Comparison of ENCODE assay signal across 1 cellular context in the genomic region with DNA sequence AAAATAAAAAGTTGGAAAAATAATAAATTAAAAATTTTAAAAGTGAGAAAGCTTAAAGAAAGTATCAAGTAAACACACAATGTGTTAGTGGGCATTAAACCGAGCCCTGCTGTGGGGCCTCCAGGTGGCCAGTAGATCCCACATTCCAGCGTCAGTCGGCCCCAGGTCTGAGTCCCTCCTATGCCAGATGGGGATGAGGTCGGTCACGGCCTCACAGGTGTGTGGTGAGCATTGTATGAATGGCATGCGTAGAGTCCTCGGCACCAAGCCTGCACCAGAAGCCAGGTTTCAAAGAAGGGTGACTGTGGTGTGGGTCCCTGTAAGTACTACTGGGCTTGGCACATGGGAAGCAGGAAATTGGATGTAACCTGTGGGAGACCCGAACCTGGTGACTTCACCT.
TF ChIP-seq lines count a peak whose summit lies in the region.

No MANE protein-coding gene starts in this region.

TF ChIP-seq in H1, 55 proteins besides CTCF, POLR2A, EP300 and RAD21 (continued from another document):
- no peak for TF ChIP-seq MAFK (IDR thresholded peaks at IDR 0.05; ENCODE audit: low read depth, low read length)
